ENCODE assay signal across 11 cellular contexts in the genomic region with DNA sequence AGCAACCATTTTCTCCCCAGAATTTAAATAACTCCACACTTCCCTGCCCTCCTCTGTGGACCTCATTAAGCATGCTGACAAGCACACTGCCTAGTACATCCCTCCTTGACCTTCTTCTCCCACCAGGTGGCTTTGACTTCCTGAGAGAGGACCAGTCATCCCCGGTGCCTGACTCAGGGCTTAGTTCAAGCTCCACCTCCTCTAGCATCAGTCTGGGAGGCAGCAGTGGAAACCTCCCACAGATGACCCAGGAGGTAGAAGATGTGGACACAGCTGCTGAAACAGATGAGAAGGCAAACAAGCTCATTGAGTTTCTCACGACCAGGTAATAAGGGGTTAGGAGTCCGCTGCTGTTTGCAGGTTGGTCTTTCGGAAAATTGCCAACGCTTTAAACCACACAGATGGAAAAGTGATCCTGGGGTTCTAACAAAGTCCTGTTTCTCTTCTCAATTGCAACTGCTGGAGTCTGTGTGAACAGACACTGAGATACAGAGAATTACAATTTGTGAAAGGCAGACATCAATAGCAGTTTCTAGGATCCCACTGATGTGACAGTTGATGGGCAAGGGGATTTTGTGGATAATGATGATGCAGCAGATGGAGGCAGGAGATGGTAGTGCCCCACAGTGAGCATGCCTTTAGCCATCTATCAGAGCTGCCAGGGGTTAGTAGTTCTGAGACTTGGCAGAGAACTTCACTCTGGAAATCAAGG.
DNase-seq lines count a peak whose midpoint lies in the region; ATAC-seq and TF ChIP-seq lines count a peak whose summit lies in the region.
"Had no signal": no experiment of that assay in that cellular context is flagged by ENCODE, and none has a peak within 500 bp of the region (broad histone marks: within the 10 kb centered on the region; RNA-seq: fewer than 3 reads in every experiment).

No MANE protein-coding gene starts in this region.

- no peak overlapping the region for H3K27ac Mint-ChIP-seq in activated naive CD8-positive, alpha-beta T cell treated with anti-CD3 and anti-CD28 coated beads, Interleukin-2, amount 50 U/mL, for 24 hours
- no peak overlapping the region for H3K27ac Mint-ChIP-seq in activated naive CD8-positive, alpha-beta T cell treated with anti-CD3 and anti-CD28 coated beads for 36 hours
- H3K27ac Mint-ChIP-seq in progenitor cell of endocrine pancreas = peak overlapping the region; percentile 48
- no peak overlapping the region for H3K27ac Mint-ChIP-seq in naive thymus-derived CD8-positive, alpha-beta T cell

- no peaks in the 10 kb centered on the region for H3K9me3 Mint-ChIP-seq in activated naive CD8-positive, alpha-beta T cell treated with anti-CD3 and anti-CD28 coated beads, Interleukin-2, amount 50 U/mL, for 24 hours
- H3K9me3 Mint-ChIP-seq in activated naive CD8-positive, alpha-beta T cell treated with anti-CD3 and anti-CD28 coated beads for 36 hours = no peaks in the 10 kb centered on the region
- H3K9me3 Mint-ChIP-seq in progenitor cell of endocrine pancreas (ENCODE audit: low read depth) = no peaks in the 10 kb centered on the region
- H3K9me3 Mint-ChIP-seq in naive thymus-derived CD8-positive, alpha-beta T cell = no peaks in the 10 kb centered on the region

- H3K27me3 ChIP-seq in brain microvascular endothelial cell (replicated peaks) (no peaks in the 10 kb centered on the region), upper lobe of right lung (no peaks in the 10 kb centered on the region)
- H3K27me3 ChIP-seq: BLaER1 had no signal

- in situ Hi-C loops in brain microvascular endothelial cell (cut with HindIII; ENCODE audit: low pct_ligation_motif_present, low sequenced_read_pairs) = no loop called here

- no peaks in the 10 kb centered on the region for H3K9me3 ChIP-seq in upper lobe of right lung
- H3K9me3 ChIP-seq: BLaER1 had no signal

- POLR2A ChIA-PET in naive thymus-derived CD8-positive, alpha-beta T cell (lab: Charles Lee) = no interaction called here

- ATAC-seq in activated naive CD8-positive, alpha-beta T cell treated with anti-CD3 and anti-CD28 coated beads, Interleukin-2, amount 50 U/mL, for 24 hours = peak; percentile 61
- ATAC-seq in upper lobe of right lung = no peak
- no peak for ATAC-seq in naive thymus-derived CD8-positive, alpha-beta T cell

- intact Hi-C loops in upper lobe of right lung (cut with DNase I) = no loop called here

- peak; percentile 44 for TF ChIP-seq CTCF in brain microvascular endothelial cell (IDR thresholded peaks at IDR 0.05; ENCODE audit: low read depth, low read length, missing control alignments)
- TF ChIP-seq CTCF in progenitor cell of endocrine pancreas (IDR thresholded peaks at IDR 0.05; ENCODE audit: unreplicated experiment) = no peak
- no peak for TF ChIP-seq CTCF in upper lobe of right lung (IDR thresholded peaks at IDR 0.05)

- H3K4me1 ChIP-seq in upper lobe of right lung = peaks cover 4% of the 10 kb centered on the region
- H3K4me1 ChIP-seq: BLaER1 had no signal

- no peak for DNase-seq in activated naive CD8-positive, alpha-beta T cell treated with anti-CD3 and anti-CD28 coated beads, Interleukin-2, amount 50 U/mL, for 24 hours
- no peak for DNase-seq in activated naive CD8-positive, alpha-beta T cell treated with anti-CD3 and anti-CD28 coated beads for 36 hours
- DNase-seq in NCI-H226 (peak; percentile 41), brain microvascular endothelial cell (peak; percentile 55), progenitor cell of endocrine pancreas (ENCODE audit: low spot score, unreplicated experiment) (no peak), upper lobe of right lung (no peak), hippocampal formation (lab: John Stamatoyannopoulos, UW) (no peak)
- no peak for DNase-seq in naive thymus-derived CD8-positive, alpha-beta T cell
- DNase-seq: KBM-7, retina had no signal

- H3K27me3 Mint-ChIP-seq in activated naive CD8-positive, alpha-beta T cell treated with anti-CD3 and anti-CD28 coated beads, Interleukin-2, amount 50 U/mL, for 24 hours = no peaks in the 10 kb centered on the region
- H3K27me3 Mint-ChIP-seq in activated naive CD8-positive, alpha-beta T cell treated with anti-CD3 and anti-CD28 coated beads for 36 hours = no peaks in the 10 kb centered on the region
- no peaks in the 10 kb centered on the region for H3K27me3 Mint-ChIP-seq in progenitor cell of endocrine pancreas
- peaks cover 0 to 3% (median 0%) of the 10 kb centered on the region in 5 donors for H3K27me3 Mint-ChIP-seq in naive thymus-derived CD8-positive, alpha-beta T cell

- H3K36me3 ChIP-seq in brain microvascular endothelial cell (replicated peaks) (no peaks in the 10 kb centered on the region), upper lobe of right lung (peaks cover 18% of the 10 kb centered on the region)
- H3K36me3 ChIP-seq: BLaER1 had no signal

- no peak overlapping the region for H3K4me3 ChIP-seq in brain microvascular endothelial cell (ENCODE audit: low read depth, low read length)
- no peak overlapping the region for H3K4me3 ChIP-seq in upper lobe of right lung
- H3K4me3 ChIP-seq: BLaER1 had no signal

- no peaks in the 10 kb centered on the region for H3K4me1 Mint-ChIP-seq in activated naive CD8-positive, alpha-beta T cell treated with anti-CD3 and anti-CD28 coated beads, Interleukin-2, amount 50 U/mL, for 24 hours
- H3K4me1 Mint-ChIP-seq in activated naive CD8-positive, alpha-beta T cell treated with anti-CD3 and anti-CD28 coated beads for 36 hours = no peaks in the 10 kb centered on the region
- peaks cover 4% of the 10 kb centered on the region for H3K4me1 Mint-ChIP-seq in progenitor cell of endocrine pancreas (ENCODE audit: low read depth)
- H3K4me1 Mint-ChIP-seq in naive thymus-derived CD8-positive, alpha-beta T cell = no peaks in the 10 kb centered on the region

- H3K27ac ChIP-seq in brain microvascular endothelial cell = no peak overlapping the region
- H3K27ac ChIP-seq in upper lobe of right lung = no peak overlapping the region
- H3K27ac ChIP-seq: BLaER1 had no signal

- no peak overlapping the region for H3K4me3 Mint-ChIP-seq in activated naive CD8-positive, alpha-beta T cell treated with anti-CD3 and anti-CD28 coated beads, Interleukin-2, amount 50 U/mL, for 24 hours
- H3K4me3 Mint-ChIP-seq in activated naive CD8-positive, alpha-beta T cell treated with anti-CD3 and anti-CD28 coated beads for 36 hours = no peak overlapping the region
- H3K4me3 Mint-ChIP-seq in progenitor cell of endocrine pancreas (ENCODE audit: low read depth) = no peak overlapping the region
- H3K4me3 Mint-ChIP-seq in naive thymus-derived CD8-positive, alpha-beta T cell = no peak overlapping the region

- H3K36me3 Mint-ChIP-seq in activated naive CD8-positive, alpha-beta T cell treated with anti-CD3 and anti-CD28 coated beads, Interleukin-2, amount 50 U/mL, for 24 hours (ENCODE audit: low read depth) = no peaks in the 10 kb centered on the region
- no peaks in the 10 kb centered on the region for H3K36me3 Mint-ChIP-seq in activated naive CD8-positive, alpha-beta T cell treated with anti-CD3 and anti-CD28 coated beads for 36 hours
- H3K36me3 Mint-ChIP-seq in progenitor cell of endocrine pancreas (ENCODE audit: insufficient read depth) = peaks cover 1% of the 10 kb centered on the region
- H3K36me3 Mint-ChIP-seq in naive thymus-derived CD8-positive, alpha-beta T cell = no peaks in the 10 kb centered on the region

Comparison
In these comparisons a context has a peak if more than half of its experiments do, and no peak if none do; other contexts are left out.
1. DNase-seq: peak in NCI-H226 (single experiment) and brain microvascular endothelial cell (single experiment); none in activated naive CD8-positive, alpha-beta T cell treated with anti-CD3 and anti-CD28 coated beads, Interleukin-2, amount 50 U/mL, for 24 hours (single experiment), activated naive CD8-positive, alpha-beta T cell treated with anti-CD3 and anti-CD28 coated beads for 36 hours (single experiment), progenitor cell of endocrine pancreas (single experiment), upper lobe of right lung (single experiment), hippocampal formation (0 of 2) and naive thymus-derived CD8-positive, alpha-beta T cell (0 of 10).